Comparison of ENCODE assay signal across 1 cellular context in the genomic region with DNA sequence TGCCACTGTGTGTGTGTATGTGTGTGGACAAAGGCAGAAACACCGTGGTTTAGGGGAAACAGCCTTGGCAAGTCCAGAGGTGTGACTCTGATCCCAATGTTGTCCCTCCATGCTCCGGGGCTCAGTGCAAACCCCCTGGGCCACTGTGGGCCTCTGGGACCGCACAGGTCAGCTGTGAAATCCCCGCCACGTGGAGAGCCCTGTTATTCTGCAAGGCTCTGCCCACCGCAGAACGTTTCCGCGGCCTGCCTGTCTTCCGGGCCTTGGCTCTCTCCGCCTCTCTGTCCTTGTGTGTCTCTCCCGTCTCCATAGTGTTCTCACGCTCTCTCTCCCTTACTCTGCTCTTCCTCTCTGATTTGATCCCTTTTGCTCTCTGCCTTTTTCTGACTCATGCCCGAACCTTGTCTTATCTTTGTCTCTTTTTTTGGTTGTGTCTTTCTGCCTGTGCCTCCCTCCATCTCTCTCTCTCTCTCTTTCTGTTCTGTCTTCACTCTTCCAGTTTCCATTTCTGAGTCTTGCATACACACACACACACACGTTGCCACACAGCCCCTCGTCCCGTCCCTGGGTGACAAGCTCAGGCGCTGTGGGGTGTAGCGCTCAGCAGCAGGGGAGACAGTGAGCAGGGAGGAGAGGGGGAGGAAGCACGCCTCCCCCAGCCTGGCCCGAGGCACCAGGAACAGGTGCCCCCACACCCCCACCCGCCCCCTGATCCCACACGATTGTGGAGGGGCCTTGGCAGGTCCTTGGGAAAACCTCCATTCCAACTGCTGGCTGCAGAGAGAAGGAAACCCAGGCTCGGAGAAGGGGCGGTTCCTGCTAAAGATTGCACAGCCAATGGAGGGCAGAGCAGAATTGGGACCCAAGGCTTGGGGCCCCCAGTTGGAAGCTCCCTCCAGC.
TF ChIP-seq lines count a peak whose summit lies in the region.

No MANE protein-coding gene starts in this region.

TF ChIP-seq in WTC11, 78 proteins besides CTCF, POLR2A, EP300 and RAD21 (continued from another document):
- TF ChIP-seq, protein P1, sequence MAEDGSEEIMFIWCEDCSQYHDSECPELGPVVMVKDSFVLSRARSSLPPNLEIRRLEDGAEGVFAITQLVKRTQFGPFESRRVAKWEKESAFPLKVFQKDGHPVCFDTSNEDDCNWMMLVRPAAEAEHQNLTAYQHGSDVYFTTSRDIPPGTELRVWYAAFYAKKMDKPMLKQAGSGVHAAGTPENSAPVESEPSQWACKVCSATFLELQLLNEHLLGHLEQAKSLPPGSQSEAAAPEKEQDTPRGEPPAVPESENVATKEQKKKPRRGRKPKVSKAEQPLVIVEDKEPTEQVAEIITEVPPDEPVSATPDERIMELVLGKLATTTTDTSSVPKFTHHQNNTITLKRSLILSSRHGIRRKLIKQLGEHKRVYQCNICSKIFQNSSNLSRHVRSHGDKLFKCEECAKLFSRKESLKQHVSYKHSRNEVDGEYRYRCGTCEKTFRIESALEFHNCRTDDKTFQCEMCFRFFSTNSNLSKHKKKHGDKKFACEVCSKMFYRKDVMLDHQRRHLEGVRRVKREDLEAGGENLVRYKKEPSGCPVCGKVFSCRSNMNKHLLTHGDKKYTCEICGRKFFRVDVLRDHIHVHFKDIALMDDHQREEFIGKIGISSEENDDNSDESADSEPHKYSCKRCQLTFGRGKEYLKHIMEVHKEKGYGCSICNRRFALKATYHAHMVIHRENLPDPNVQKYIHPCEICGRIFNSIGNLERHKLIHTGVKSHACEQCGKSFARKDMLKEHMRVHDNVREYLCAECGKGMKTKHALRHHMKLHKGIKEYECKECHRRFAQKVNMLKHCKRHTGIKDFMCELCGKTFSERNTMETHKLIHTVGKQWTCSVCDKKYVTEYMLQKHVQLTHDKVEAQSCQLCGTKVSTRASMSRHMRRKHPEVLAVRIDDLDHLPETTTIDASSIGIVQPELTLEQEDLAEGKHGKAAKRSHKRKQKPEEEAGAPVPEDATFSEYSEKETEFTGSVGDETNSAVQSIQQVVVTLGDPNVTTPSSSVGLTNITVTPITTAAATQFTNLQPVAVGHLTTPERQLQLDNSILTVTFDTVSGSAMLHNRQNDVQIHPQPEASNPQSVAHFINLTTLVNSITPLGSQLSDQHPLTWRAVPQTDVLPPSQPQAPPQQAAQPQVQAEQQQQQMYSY (CRISPR knock-in tag; IDR thresholded peaks at IDR 0.05): peak; percentile 75
- TF ChIP-seq ZNF263 (CRISPR knock-in tag; IDR thresholded peaks at IDR 0.05; ENCODE audit: low read depth): no peak
- TF ChIP-seq ZNF317 (CRISPR knock-in tag; IDR thresholded peaks at IDR 0.05; ENCODE audit: borderline replicate concordance, low read depth): no peak
